ENCODE assay signal across 22 cellular contexts in the genomic region with DNA sequence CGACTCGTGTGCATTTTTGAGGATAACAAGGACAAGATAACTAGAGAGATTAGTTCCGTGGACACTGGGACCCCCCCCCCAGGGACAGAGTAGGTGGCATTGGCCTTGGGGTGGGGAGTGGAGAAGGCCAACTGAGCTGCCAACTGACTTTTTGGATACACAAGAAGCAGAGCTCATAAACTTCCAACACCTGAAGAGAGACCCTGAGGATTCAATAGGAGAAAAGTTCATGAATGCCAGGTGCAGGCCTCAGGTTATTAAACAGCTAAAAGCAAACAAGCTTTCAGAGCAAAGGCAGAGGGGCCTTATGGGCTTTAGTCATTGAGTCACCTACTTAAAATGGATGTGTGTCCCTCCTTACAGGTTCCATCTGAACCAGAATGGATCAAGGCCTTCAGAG. TPM values are rescaled to one million over a fixed set of nuclear protein-coding genes. Genes with fewer than 3 reads are reported as not detected.
A peak's percentile ranks its signal among the peaks of the same experiment; 100 is the strongest.
DNase-seq lines count a peak whose midpoint lies in the region; ATAC-seq and TF ChIP-seq lines count a peak whose summit lies in the region.
"Had no signal": no experiment of that assay in that cellular context is flagged by ENCODE, and none has a peak within 500 bp of the region (broad histone marks: within the 10 kb centered on the region; RNA-seq: fewer than 3 reads in every experiment).

No MANE protein-coding gene starts in this region.

- no peaks in the 10 kb centered on the region for H3K9me3 ChIP-seq in neuronal stem cell (replicated peaks in 1 of 2; ENCODE audit: control insufficient read depth in 2 of 2, insufficient read depth in 1 of 2, low read depth in 1 of 2, low read length in 2 of 2)
- H3K9me3 ChIP-seq: BLaER1 had no signal

- H3K14ac ChIP-seq in neuronal stem cell (ENCODE audit: low read length), result no peak overlapping the region

- H4K91ac ChIP-seq in neuronal stem cell (ENCODE audit: low read depth, low read length, poor library complexity), result no peak overlapping the region

- H2BK120ac ChIP-seq in neuronal stem cell (ENCODE audit: low read depth, low read length), result no peak overlapping the region

- H2BK12ac ChIP-seq in neuronal stem cell (ENCODE audit: low read length), result no peak overlapping the region

- H3K36me3 Mint-ChIP-seq in chondrocyte (ENCODE audit: low read depth) (no peaks in the 10 kb centered on the region), type B pancreatic cell (no peaks in the 10 kb centered on the region)

- no peak overlapping the region for H3K27ac ChIP-seq in neuronal stem cell (replicated peaks; ENCODE audit: low read length)
- H3K27ac ChIP-seq: 22Rv1, BLaER1 had no signal

- H3K4me2 ChIP-seq in neuronal stem cell (ENCODE audit: insufficient read depth, low read length, poor library complexity, severe bottlenecking), result no peak overlapping the region
- H3K4me2 ChIP-seq: BLaER1 had no signal

- H3K4me3 Mint-ChIP-seq in chondrocyte (ENCODE audit: unreplicated experiment) (no peak overlapping the region), type B pancreatic cell (no peak overlapping the region)
- H3K4me3 Mint-ChIP-seq: CD4-positive, alpha-beta T cell; H9 had no signal

- no peak overlapping the region for H2BK5ac ChIP-seq in neuronal stem cell (ENCODE audit: low read length)

- peak in 2 of 3 experiments; percentile 6 to 25 for DNase-seq in NCI-H1417 (lab: John Stamatoyannopoulos, UW)
- no peak for DNase-seq in NCI-H1417 treated with DMSO at 0.1 percent for 48 hours (lab: John Stamatoyannopoulos, UW)
- DNase-seq in DMS53 (lab: John Stamatoyannopoulos, UW), result peak; percentile 65
- no peak for DNase-seq in chondrocyte (ENCODE audit: low spot score)
- no peak for DNase-seq in neuronal stem cell (ENCODE audit: low spot score)
- DNase-seq in ureter (ENCODE audit: low spot score), result no peak
- DNase-seq in type B pancreatic cell (ENCODE audit: extremely low spot score, unreplicated experiment), result no peak
- DNase-seq: ACHN; CD4-positive, alpha-beta T cell; H9; MM.1S; NCI-H1092; NCI-H146; NCI-H2029; NCI-H2171 treated with DMSO at 0.1 percent for 48 hours; NCI-H69; NK-92 treated with Interleukin-12 subunit alpha and Interleukin-12 subunit beta, amount 100 ng/mL, for 24 hours; SIG-M5; T-helper 1 cell had no signal

- H3K79me1 ChIP-seq in neuronal stem cell (ENCODE audit: low read depth, low read length), result no peaks in the 10 kb centered on the region

- H3K4me3 ChIP-seq in neuronal stem cell (ENCODE audit: low read length in 2 of 2), result no peak overlapping the region
- H3K4me3 ChIP-seq: BLaER1 had no signal

- H3K4ac ChIP-seq in neuronal stem cell (ENCODE audit: low read length), result no peak overlapping the region

- H3K36me3 ChIP-seq in neuronal stem cell (replicated peaks in 1 of 2; ENCODE audit: control insufficient read depth in 2 of 2, insufficient read depth in 2 of 2, low read length in 2 of 2), result no peaks in the 10 kb centered on the region
- H3K36me3 ChIP-seq: BLaER1 had no signal

- no peak overlapping the region for H3K9ac ChIP-seq in neuronal stem cell (ENCODE audit: low read depth, low read length, poor library complexity)
- H3K9ac ChIP-seq: BLaER1 had no signal

- no peaks in the 10 kb centered on the region for H3K9me3 Mint-ChIP-seq in chondrocyte (ENCODE audit: low read depth)
- H3K9me3 Mint-ChIP-seq in type B pancreatic cell, result no peaks in the 10 kb centered on the region
- H3K9me3 Mint-ChIP-seq: CD4-positive, alpha-beta T cell; H9 had no signal

- H3K4me1 ChIP-seq in neuronal stem cell (ENCODE audit: control insufficient read depth in 2 of 2, insufficient read depth in 1 of 2, low read depth in 1 of 2, low read length in 2 of 2), result peaks cover 0 to 6% of the 10 kb centered on the region in 2 donors
- H3K4me1 ChIP-seq: BLaER1 had no signal

- H3K27me3 Mint-ChIP-seq in chondrocyte (ENCODE audit: low read depth) (no peaks in the 10 kb centered on the region), type B pancreatic cell (no peaks in the 10 kb centered on the region)

- H3K23ac ChIP-seq in neuronal stem cell (ENCODE audit: low read depth, low read length, poor library complexity), result no peak overlapping the region

- no CpG with 5 or more reads among the region's 3 CpGs for WGBS in neuronal stem cell (ENCODE audit: extremely low coverage in 2 of 2, insufficient read length in 2 of 2, insufficient replicate concordance in 1 of 2), 2 donors

- ATAC-seq in GM21737 (IDR thresholded peaks at IDR 0.05; ENCODE audit: unreplicated experiment), result no peak

- no peak overlapping the region for H3K18ac ChIP-seq in neuronal stem cell (ENCODE audit: low read length)

- H2BK15ac ChIP-seq in neuronal stem cell (ENCODE audit: low read length), result no peak overlapping the region

- TF ChIP-seq CTCF in chondrocyte (IDR thresholded peaks at IDR 0.05), result no peak
- TF ChIP-seq CTCF in type B pancreatic cell (conservative IDR thresholded peaks at IDR 0.05), result no peak

- H3K27ac Mint-ChIP-seq in chondrocyte (ENCODE audit: unreplicated experiment) (peak overlapping the region; percentile 1), type B pancreatic cell (no peak overlapping the region)
- H3K27ac Mint-ChIP-seq: CD4-positive, alpha-beta T cell; H9 had no signal

- peaks cover 34% of the 10 kb centered on the region for H3K4me1 Mint-ChIP-seq in chondrocyte (ENCODE audit: low read depth)
- H3K4me1 Mint-ChIP-seq in type B pancreatic cell (ENCODE audit: unreplicated experiment), result peaks cover 7% of the 10 kb centered on the region

- no peaks in the 10 kb centered on the region for H3K27me3 ChIP-seq in neuronal stem cell (ENCODE audit: control insufficient read depth in 3 of 3, insufficient read depth in 3 of 3, low read depth in 1 of 3, low read length in 3 of 3)
- H3K27me3 ChIP-seq: BLaER1 had no signal

- no peak overlapping the region for H2AK5ac ChIP-seq in neuronal stem cell (ENCODE audit: low read depth, low read length)

- no peak overlapping the region for H4K8ac ChIP-seq in neuronal stem cell (ENCODE audit: low read depth, low read length)

- H2AFZ ChIP-seq in neuronal stem cell (ENCODE audit: low read length), result peak overlapping the region; percentile 67

RNA-seq across cellular contexts. Expression of a gene that starts 17.6 kb away (rescaled TPM):
- 464 to 742 TPM (median 737 TPM) in 3 replicates for total RNA-seq in chondrocyte
- polyA plus RNA-seq in neuronal stem cell (2013, experiment 1 of 2), result 287 TPM
- 281 TPM for polyA plus RNA-seq in neuronal stem cell (2013, experiment 2 of 2)
- 27.8 TPM for total RNA-seq in ureter
- 47.1 and 48.1 TPM in 2 replicates for total RNA-seq in type B pancreatic cell (ENCODE audit: low replicate concordance)

Comparison
In these comparisons a context has a peak if more than half of its experiments do, and no peak if none do; other contexts are left out.
1. DNase-seq: peak in NCI-H1417 (2 of 3) and DMS53 (single experiment); none in NCI-H1417 treated with DMSO at 0.1 percent for 48 hours (single experiment), chondrocyte (single experiment), neuronal stem cell (single experiment), ureter (single experiment) and type B pancreatic cell (single experiment).